ENCODE assay signal across 18 cellular contexts in genomic region chr3:13681931-13682330, GRCh38.
DNase-seq lines count a peak whose midpoint lies in the region; ATAC-seq, FAIRE-seq and TF ChIP-seq lines count a peak whose summit lies in the region.
"Had no signal": no experiment of that assay in that cellular context is flagged by ENCODE, and none has a peak within 500 bp of the region (broad histone marks: within the 10 kb centered on the region; RNA-seq: fewer than 3 reads in every experiment).

No MANE protein-coding gene starts in this region.

- TF ChIP-seq CTCF in WTC11 (IDR thresholded peaks at IDR 0.05) = no peak
- TF ChIP-seq CTCF in brain (conservative IDR thresholded peaks at IDR 0.05) = no peak
- TF ChIP-seq CTCF in neural crest cell (conservative IDR thresholded peaks at IDR 0.05) = no peak
- TF ChIP-seq CTCF in natural killer cell (IDR thresholded peaks at IDR 0.05) = no peak

- no peaks in the 10 kb centered on the region for H3K36me3 Mint-ChIP-seq in WTC11
- no peaks in the 10 kb centered on the region for H3K36me3 Mint-ChIP-seq in brain
- no peaks in the 10 kb centered on the region for H3K36me3 Mint-ChIP-seq in neural crest cell (ENCODE audit: low read depth)
- H3K36me3 Mint-ChIP-seq in natural killer cell = no peaks in the 10 kb centered on the region
- H3K36me3 Mint-ChIP-seq: CD8-positive, alpha-beta T cell; IgD-negative memory B cell had no signal

- intact Hi-C loops in natural killer cell (cut with micrococcal nuclease) = no loop called here

- peaks cover 6% of the 10 kb centered on the region; the same call in 1 of the 2 replicates for H3K4me1 Mint-ChIP-seq in WTC11
- peaks cover 38% of the 10 kb centered on the region for H3K4me1 Mint-ChIP-seq in brain
- peaks cover 9% of the 10 kb centered on the region for H3K4me1 Mint-ChIP-seq in neural crest cell
- H3K4me1 Mint-ChIP-seq in natural killer cell = no peaks in the 10 kb centered on the region

- FAIRE-seq in urothelium cell line (lab: Jason Lieb, UNC) = peak; percentile 92
- FAIRE-seq: A549, D721Med, GM19239 had no signal

- DNase-seq in WTC11 (ENCODE audit: low spot score) = no peak
- no peak for DNase-seq in neural crest cell (ENCODE audit: low read depth, low spot score)
- no peak for DNase-seq in urothelium cell line (ENCODE audit: low spot score)
- no peak for DNase-seq in natural killer cell
- DNase-seq in iPS-NIHi7 (ENCODE audit: extremely low spot score) = no peak
- no peak for DNase-seq in globus pallidus (ENCODE audit: low spot score)
- DNase-seq: BE2C; CD8-positive, alpha-beta T cell; COR-L47; DND-41; GDM1; H9 had no signal

- H3K27ac Mint-ChIP-seq in WTC11 (0 out of 2 replicates have a peak overlapping the region, but pooled peaks have one; percentile 81), brain (peak overlapping the region in 4 of 5 experiments; percentile 44 to 73 (median 62)), neural crest cell (ENCODE audit: unreplicated experiment) (peak overlapping the region; percentile 91), natural killer cell (no peak overlapping the region)
- H3K27ac Mint-ChIP-seq: CD8-positive, alpha-beta T cell; GM23338; IgD-negative memory B cell had no signal

- H3K27me3 Mint-ChIP-seq in WTC11 (ENCODE audit: low read depth) (no peaks in the 10 kb centered on the region; the same call in none of the 2 replicates), brain (peaks cover 12% of the 10 kb centered on the region), neural crest cell (ENCODE audit: low read depth) (no peaks in the 10 kb centered on the region), natural killer cell (ENCODE audit: low read depth in 2 of 2) (peaks cover 0 to 11% of the 10 kb centered on the region in 2 donors)

- ATAC-seq in WTC11 (no peak), natural killer cell (no peak)
- ATAC-seq: A549; CD8-positive, alpha-beta T cell; GM23338 had no signal

- POLR2A ChIA-PET in WTC11 (lab: Charles Lee) = no interaction called here

- CTCF ChIA-PET in WTC11 (lab: Charles Lee) = interaction anchor here (1.4 kb wide), 1 partner anchor 27 kb away, joined by 5 read pairs; no protein-coding TSS in a partner anchor

- H3K9me3 Mint-ChIP-seq in WTC11 (no peaks in the 10 kb centered on the region), brain (peaks cover 0 to 6% (median 2%) of the 10 kb centered on the region in 5 experiments), neural crest cell (no peaks in the 10 kb centered on the region), natural killer cell (no peaks in the 10 kb centered on the region)
- H3K9me3 Mint-ChIP-seq: CD8-positive, alpha-beta T cell; GM23338; H9; IgD-negative memory B cell had no signal

- no peak overlapping the region for H3K4me3 Mint-ChIP-seq in WTC11
- H3K4me3 Mint-ChIP-seq in brain = no peak overlapping the region
- H3K4me3 Mint-ChIP-seq in neural crest cell = no peak overlapping the region
- no peak overlapping the region for H3K4me3 Mint-ChIP-seq in natural killer cell
- H3K4me3 Mint-ChIP-seq: CD8-positive, alpha-beta T cell; GM23338; H9; IgD-negative memory B cell had no signal

TF ChIP-seq in WTC11, 78 proteins besides CTCF, POLR2A, EP300 and RAD21 (continues in another document):
- no peak for TF ChIP-seq SOX15 (CRISPR knock-in tag; IDR thresholded peaks at IDR 0.05)
- TF ChIP-seq STAT6 (CRISPR knock-in tag; conservative IDR thresholded peaks at IDR 0.05; ENCODE audit: low read depth) = no peak
- no peak for TF ChIP-seq IRF2 (CRISPR knock-in tag; IDR thresholded peaks at IDR 0.05; ENCODE audit: borderline replicate concordance, low read depth)
- no peak for TF ChIP-seq ZNF425 (CRISPR knock-in tag; conservative IDR thresholded peaks at IDR 0.05)
- TF ChIP-seq ETV6 (CRISPR knock-in tag; IDR thresholded peaks at IDR 0.05) = no peak
- TF ChIP-seq ELF4 (CRISPR knock-in tag; IDR thresholded peaks at IDR 0.05; ENCODE audit: low read depth) = no peak
- TF ChIP-seq ATF2 (CRISPR knock-in tag; IDR thresholded peaks at IDR 0.05; ENCODE audit: borderline replicate concordance, low read depth) = no peak
- no peak for TF ChIP-seq EMX1 (CRISPR knock-in tag; IDR thresholded peaks at IDR 0.05)
- TF ChIP-seq AR (CRISPR knock-in tag; IDR thresholded peaks at IDR 0.05) = no peak
- TF ChIP-seq ZMAT4 (CRISPR knock-in tag; IDR thresholded peaks at IDR 0.05) = no peak
- no peak for TF ChIP-seq MXD4 (CRISPR knock-in tag; IDR thresholded peaks at IDR 0.05; ENCODE audit: borderline replicate concordance)
- TF ChIP-seq ZNF121 (CRISPR knock-in tag; IDR thresholded peaks at IDR 0.05) = no peak

Comparison
In these comparisons a context has a peak if more than half of its experiments do, and no peak if none do; other contexts are left out.
1. H3K27ac Mint-ChIP-seq: peak in WTC11 (single experiment), brain (4 of 5) and neural crest cell (single experiment); none in natural killer cell (0 of 2).